18 cellular contexts compared by ENCODE assay signal in the genomic region with DNA sequence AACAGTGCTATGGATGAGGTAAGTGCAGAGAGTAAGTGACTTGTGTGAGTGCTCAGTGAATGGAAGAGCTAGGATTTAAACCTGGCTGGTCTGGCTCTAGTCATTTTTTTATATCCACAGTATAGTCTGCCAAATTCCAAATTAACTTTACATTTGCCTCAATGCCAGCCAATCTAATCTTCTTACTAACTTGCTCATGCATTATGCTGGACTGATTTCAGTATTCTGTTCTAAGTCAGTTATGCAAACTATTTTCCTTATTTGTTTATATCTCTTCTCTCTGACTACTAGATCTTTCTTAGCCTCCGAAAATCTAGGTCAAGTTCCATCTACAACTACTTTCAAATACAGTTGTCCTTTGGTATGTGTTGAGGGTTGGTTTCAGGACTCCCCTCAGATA.
DNase-seq lines count a peak whose midpoint lies in the region; ATAC-seq and TF ChIP-seq lines count a peak whose summit lies in the region.
"Had no signal": no experiment of that assay in that cellular context is flagged by ENCODE, and none has a peak within 500 bp of the region (broad histone marks: within the 10 kb centered on the region; RNA-seq: fewer than 3 reads in every experiment).

No MANE protein-coding gene starts in this region.

- no peaks in the 10 kb centered on the region for H3K27me3 Mint-ChIP-seq in stimulated activated memory B cell treated with anti-CD40 and anti-IgM and Interleukin-4, amounts not matched to agents 10 μg/mL and 1 μg/mL and 100 μg/mL, for 72 hours
- H3K27me3 Mint-ChIP-seq: B cell; CD4-positive, CD25-positive, alpha-beta regulatory T cell had no signal

- DNase-seq in AG04450 (ENCODE audit: low read depth, low spot score) (peak; percentile 38), MG63 (peak; percentile 30), cardiac fibroblast (ENCODE audit: low read depth in 2 of 2) (peak; percentile 12 to 57), fibroblast of the conjunctiva (ENCODE audit: low read depth) (peak; percentile 41), aorta (no peak), NCI-H345 treated with DMSO at 0.1 percent for 48 hours (lab: John Stamatoyannopoulos, UW; ENCODE audit: unreplicated experiment) (no peak)
- DNase-seq: Caco-2; CD4-positive, CD25-positive, alpha-beta regulatory T cell; GM23248; NCI-H1436 treated with DMSO at 0.1 percent for 48 hours; NCI-H2081; NCI-H510A treated with DMSO at 0.1 percent for 48 hours had no signal

- H3K27ac ChIP-seq in AG04450 (ENCODE audit: low read depth, low read length) (no peak overlapping the region), aorta (ENCODE audit: low read depth in 1 of 2, low read length in 2 of 2) (no peak overlapping the region)
- H3K27ac ChIP-seq: GM23248 had no signal

- CTCF ChIA-PET in AG04450 (lab: Charles Lee) = interaction anchor here (0.6 kb wide), 1 partner anchor 272 kb away, joined by 5 read pairs; no protein-coding TSS in a partner anchor

- H3K4me3 Mint-ChIP-seq in stimulated activated memory B cell treated with anti-CD40 and anti-IgM and Interleukin-4, amounts not matched to agents 10 μg/mL and 1 μg/mL and 100 μg/mL, for 72 hours = no peak overlapping the region
- H3K4me3 Mint-ChIP-seq: B cell; CD4-positive, CD25-positive, alpha-beta regulatory T cell had no signal

- no peak for ATAC-seq in aorta (ENCODE audit: low FRiP score)
- no peak for ATAC-seq in stimulated activated memory B cell treated with anti-CD40 and anti-IgM and Interleukin-4, amounts not matched to agents 10 μg/mL and 1 μg/mL and 100 μg/mL, for 72 hours
- ATAC-seq in GM19328 (IDR thresholded peaks at IDR 0.05; ENCODE audit: unreplicated experiment) = no peak
- ATAC-seq: HCT116, K562, Right ventricle myocardium inferior had no signal

- no peaks in the 10 kb centered on the region for H3K4me1 ChIP-seq in aorta (ENCODE audit: control insufficient read depth in 1 of 2, insufficient read depth in 2 of 2, low read length in 2 of 2)
- H3K4me1 ChIP-seq: Caco-2 had no signal

- no peaks in the 10 kb centered on the region for H3K27me3 ChIP-seq in AG04450 (ENCODE audit: control insufficient read depth, insufficient read depth, low read length)
- H3K27me3 ChIP-seq in MG63 = no peaks in the 10 kb centered on the region
- no peaks in the 10 kb centered on the region for H3K27me3 ChIP-seq in aorta (ENCODE audit: control insufficient read depth in 1 of 2, insufficient read depth in 2 of 2, low read length in 1 of 2)

- intact Hi-C loops in aorta (cut with DNase I) = no loop called here

- H3K9me3 Mint-ChIP-seq in stimulated activated memory B cell treated with anti-CD40 and anti-IgM and Interleukin-4, amounts not matched to agents 10 μg/mL and 1 μg/mL and 100 μg/mL, for 72 hours = peaks cover 4% of the 10 kb centered on the region

- H3K4me1 Mint-ChIP-seq in stimulated activated memory B cell treated with anti-CD40 and anti-IgM and Interleukin-4, amounts not matched to agents 10 μg/mL and 1 μg/mL and 100 μg/mL, for 72 hours = peaks cover 9% of the 10 kb centered on the region

- H3K9me3 ChIP-seq in AG04450 (ENCODE audit: control insufficient read depth, insufficient read depth, low read length) = no peaks in the 10 kb centered on the region
- H3K9me3 ChIP-seq in MG63 = no peaks in the 10 kb centered on the region
- H3K9me3 ChIP-seq in aorta (ENCODE audit: control insufficient read depth, low read length) = no peaks in the 10 kb centered on the region
- H3K9me3 ChIP-seq: Caco-2 had no signal

- POLR2A ChIA-PET in AG04450 (lab: Yijun Ruan, JAX) = interaction anchor here (0.7 kb wide), 1 partner anchor 21 kb away, joined by 3 read pairs; no protein-coding TSS in a partner anchor

- H3K36me3 ChIP-seq in MG63 (no peaks in the 10 kb centered on the region), aorta (ENCODE audit: control insufficient read depth in 1 of 2, insufficient read depth in 2 of 2, low read length in 1 of 2) (no peaks in the 10 kb centered on the region)

- no peak overlapping the region for H3K4me3 ChIP-seq in AG04450 (ENCODE audit: low read depth, low read length)
- no peak overlapping the region for H3K4me3 ChIP-seq in MG63
- H3K4me3 ChIP-seq in cardiac fibroblast (replicated peaks in 1 of 2; ENCODE audit: low read depth in 2 of 2, low read length in 2 of 2) = no peak overlapping the region
- H3K4me3 ChIP-seq in aorta (ENCODE audit: low read length in 2 of 2) = no peak overlapping the region
- H3K4me3 ChIP-seq: GM23248, K562 had no signal

- no peak for TF ChIP-seq CTCF in AG04450 (IDR thresholded peaks at IDR 0.05; ENCODE audit: low read depth, low read length)
- no peak for TF ChIP-seq CTCF in cardiac fibroblast (IDR thresholded peaks at IDR 0.05; ENCODE audit: low read depth, low read length)

- WGBS in aorta, 2 donors = 17 to 27% methylated on average over 1 of the region's 1 CpG

- no peak overlapping the region for H3K27ac Mint-ChIP-seq in stimulated activated memory B cell treated with anti-CD40 and anti-IgM and Interleukin-4, amounts not matched to agents 10 μg/mL and 1 μg/mL and 100 μg/mL, for 72 hours
- H3K27ac Mint-ChIP-seq: B cell had no signal

- peaks cover 12% of the 10 kb centered on the region for H3K36me3 Mint-ChIP-seq in stimulated activated memory B cell treated with anti-CD40 and anti-IgM and Interleukin-4, amounts not matched to agents 10 μg/mL and 1 μg/mL and 100 μg/mL, for 72 hours

Comparison
In these comparisons a context has a peak if more than half of its experiments do, and no peak if none do; other contexts are left out.
1. DNase-seq: peak in AG04450 (single experiment), MG63 (single experiment), cardiac fibroblast (2 of 2) and fibroblast of the conjunctiva (single experiment); none in aorta (0 of 2) and NCI-H345 treated with DMSO at 0.1 percent for 48 hours (single experiment).